ENCODE assay signal across 22 cellular contexts in the genomic region with DNA sequence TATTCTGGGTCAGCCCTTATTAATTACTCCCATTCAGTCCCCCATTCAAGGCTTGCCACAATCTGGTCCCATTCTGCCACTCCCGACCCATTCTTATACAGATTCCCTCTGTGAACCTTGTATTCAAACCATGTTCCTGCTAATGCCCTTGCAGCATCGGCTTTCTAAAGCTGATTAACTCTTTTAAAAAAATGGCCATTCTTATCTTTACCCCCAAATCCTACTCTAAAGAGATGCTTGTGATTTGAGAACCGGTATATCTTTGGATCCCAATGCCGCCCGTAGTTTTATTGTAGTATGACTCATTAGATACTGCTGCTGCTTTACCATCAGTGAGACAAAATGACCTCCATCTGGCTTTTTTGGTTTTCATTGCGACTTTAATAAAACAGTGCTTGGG.
DNase-seq lines count a peak whose midpoint lies in the region; ATAC-seq and TF ChIP-seq lines count a peak whose summit lies in the region.
"Had no signal": no experiment of that assay in that cellular context is flagged by ENCODE, and none has a peak within 500 bp of the region (broad histone marks: within the 10 kb centered on the region; RNA-seq: fewer than 3 reads in every experiment).

No MANE protein-coding gene starts in this region.

- peaks cover 51% of the 10 kb centered on the region for H3K4me1 Mint-ChIP-seq in WTC11
- peaks cover 22% of the 10 kb centered on the region for H3K4me1 Mint-ChIP-seq in glutamatergic neuron (ENCODE audit: low read depth, unreplicated experiment)

- TF ChIP-seq CTCF in WTC11 (IDR thresholded peaks at IDR 0.05), result no peak
- no peak for TF ChIP-seq CTCF in glutamatergic neuron (IDR thresholded peaks at IDR 0.05; ENCODE audit: partially characterized antibody, unreplicated experiment)

- H3K27me3 Mint-ChIP-seq in WTC11 (ENCODE audit: low read depth), result no peaks in the 10 kb centered on the region
- peaks cover 3% of the 10 kb centered on the region for H3K27me3 Mint-ChIP-seq in glutamatergic neuron (ENCODE audit: unreplicated experiment)
- H3K27me3 Mint-ChIP-seq: activated CD4-positive, alpha-beta memory T cell treated with anti-CD3 and anti-CD28 coated beads, Interleukin-2, amount 10 ng/mL, durations not matched to agents 7 days and 5 days had no signal

- H3K36me3 Mint-ChIP-seq in WTC11, result peaks cover 35% of the 10 kb centered on the region
- H3K36me3 Mint-ChIP-seq in glutamatergic neuron (ENCODE audit: unreplicated experiment), result peaks cover 19% of the 10 kb centered on the region

- 0 out of 2 replicates have a peak, but pooled peaks have one; percentile 20 for ATAC-seq in WTC11
- ATAC-seq: gastroesophageal sphincter had no signal

- CTCF ChIA-PET in WTC11 (lab: Charles Lee), result interaction anchor here (0.6 kb wide), 1 partner anchor 67 kb away, joined by 3 read pairs; no protein-coding TSS in a partner anchor

- no peaks in the 10 kb centered on the region for H3K9me3 Mint-ChIP-seq in WTC11
- H3K9me3 Mint-ChIP-seq in glutamatergic neuron (ENCODE audit: unreplicated experiment), result no peaks in the 10 kb centered on the region
- H3K9me3 Mint-ChIP-seq: activated CD4-positive, alpha-beta memory T cell treated with anti-CD3 and anti-CD28 coated beads, Interleukin-2, amount 10 ng/mL, durations not matched to agents 7 days and 5 days; nephron had no signal

- POLR2A ChIA-PET in WTC11 (lab: Charles Lee), result no interaction called here

- H3K4me3 Mint-ChIP-seq in WTC11 (no peak overlapping the region), glutamatergic neuron (ENCODE audit: unreplicated experiment) (no peak overlapping the region)
- H3K4me3 Mint-ChIP-seq: activated CD4-positive, alpha-beta memory T cell treated with anti-CD3 and anti-CD28 coated beads, Interleukin-2, amount 10 ng/mL, durations not matched to agents 7 days and 5 days; nephron had no signal

- H3K27ac Mint-ChIP-seq in WTC11, result peak overlapping the region; percentile 51
- H3K27ac Mint-ChIP-seq in glutamatergic neuron (ENCODE audit: unreplicated experiment), result peak overlapping the region; percentile 11
- H3K27ac Mint-ChIP-seq: activated CD4-positive, alpha-beta memory T cell treated with anti-CD3 and anti-CD28 coated beads, Interleukin-2, amount 10 ng/mL, durations not matched to agents 7 days and 5 days; nephron had no signal

- DNase-seq in NCI-H82 (lab: John Stamatoyannopoulos, UW) (peak; percentile 19), NCI-H82 treated with DMSO at 0.1 percent for 48 hours (lab: John Stamatoyannopoulos, UW; ENCODE audit: unreplicated experiment) (no peak), EH (ENCODE audit: low read depth) (peak; percentile 75), WTC11 (ENCODE audit: low spot score) (no peak), glutamatergic neuron (no peak), NCI-H1694 treated with DMSO at 0.1 percent for 48 hours (lab: John Stamatoyannopoulos, UW) (no peak), UCSD-AML1 (lab: John Stamatoyannopoulos, UW; ENCODE audit: unreplicated experiment) (no peak), DMS53 treated with DMSO at 0.1 percent for 48 hours (lab: John Stamatoyannopoulos, UW; ENCODE audit: unreplicated experiment) (no peak)
- DNase-seq: 8988T; activated CD4-positive, alpha-beta memory T cell treated with anti-CD3 and anti-CD28 coated beads, Interleukin-2, amount 10 ng/mL, durations not matched to agents 7 days and 5 days; adrenal gland; C1 segment of cervical spinal cord; DMS53; dorsolateral prefrontal cortex; NCI-H526; SHP77; small intestine; stimulated activated CD4-positive, alpha-beta T cell treated with anti-CD3 and anti-CD28 coated beads, Interleukin-4, amount 100 ng/mL, for 4 hours; uterus; WERI-Rb-1 had no signal

TF ChIP-seq in WTC11, 78 proteins besides CTCF, POLR2A, EP300 and RAD21:
- TF ChIP-seq ZNF121 (CRISPR knock-in tag; IDR thresholded peaks at IDR 0.05) (no peak), ZNF232 (CRISPR knock-in tag; IDR thresholded peaks at IDR 0.05) (no peak), NFYB (CRISPR knock-in tag; conservative IDR thresholded peaks at IDR 0.05; ENCODE audit: low read depth) (no peak), NR3C1 (CRISPR knock-in tag; conservative IDR thresholded peaks at IDR 0.05; ENCODE audit: low read depth) (no peak), FOXJ3 (CRISPR knock-in tag; IDR thresholded peaks at IDR 0.05; ENCODE audit: borderline replicate concordance) (no peak)
- TF ChIP-seq, protein P1, sequence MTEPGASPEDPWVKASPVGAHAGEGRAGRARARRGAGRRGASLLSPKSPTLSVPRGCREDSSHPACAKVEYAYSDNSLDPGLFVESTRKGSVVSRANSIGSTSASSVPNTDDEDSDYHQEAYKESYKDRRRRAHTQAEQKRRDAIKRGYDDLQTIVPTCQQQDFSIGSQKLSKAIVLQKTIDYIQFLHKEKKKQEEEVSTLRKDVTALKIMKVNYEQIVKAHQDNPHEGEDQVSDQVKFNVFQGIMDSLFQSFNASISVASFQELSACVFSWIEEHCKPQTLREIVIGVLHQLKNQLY (CRISPR knock-in tag; IDR thresholded peaks at IDR 0.05), result no peak
- TF ChIP-seq, protein P2, sequence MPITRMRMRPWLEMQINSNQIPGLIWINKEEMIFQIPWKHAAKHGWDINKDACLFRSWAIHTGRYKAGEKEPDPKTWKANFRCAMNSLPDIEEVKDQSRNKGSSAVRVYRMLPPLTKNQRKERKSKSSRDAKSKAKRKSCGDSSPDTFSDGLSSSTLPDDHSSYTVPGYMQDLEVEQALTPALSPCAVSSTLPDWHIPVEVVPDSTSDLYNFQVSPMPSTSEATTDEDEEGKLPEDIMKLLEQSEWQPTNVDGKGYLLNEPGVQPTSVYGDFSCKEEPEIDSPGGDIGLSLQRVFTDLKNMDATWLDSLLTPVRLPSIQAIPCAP (CRISPR knock-in tag; IDR thresholded peaks at IDR 0.05), result no peak

Comparison
In these comparisons a context has a peak if more than half of its experiments do, and no peak if none do; other contexts are left out.
1. DNase-seq: peak in NCI-H82 (single experiment) and EH (single experiment); none in NCI-H82 treated with DMSO at 0.1 percent for 48 hours (single experiment), WTC11 (single experiment), glutamatergic neuron (single experiment), NCI-H1694 treated with DMSO at 0.1 percent for 48 hours (single experiment), UCSD-AML1 (single experiment) and DMS53 treated with DMSO at 0.1 percent for 48 hours (single experiment).